In the genomic region with DNA sequence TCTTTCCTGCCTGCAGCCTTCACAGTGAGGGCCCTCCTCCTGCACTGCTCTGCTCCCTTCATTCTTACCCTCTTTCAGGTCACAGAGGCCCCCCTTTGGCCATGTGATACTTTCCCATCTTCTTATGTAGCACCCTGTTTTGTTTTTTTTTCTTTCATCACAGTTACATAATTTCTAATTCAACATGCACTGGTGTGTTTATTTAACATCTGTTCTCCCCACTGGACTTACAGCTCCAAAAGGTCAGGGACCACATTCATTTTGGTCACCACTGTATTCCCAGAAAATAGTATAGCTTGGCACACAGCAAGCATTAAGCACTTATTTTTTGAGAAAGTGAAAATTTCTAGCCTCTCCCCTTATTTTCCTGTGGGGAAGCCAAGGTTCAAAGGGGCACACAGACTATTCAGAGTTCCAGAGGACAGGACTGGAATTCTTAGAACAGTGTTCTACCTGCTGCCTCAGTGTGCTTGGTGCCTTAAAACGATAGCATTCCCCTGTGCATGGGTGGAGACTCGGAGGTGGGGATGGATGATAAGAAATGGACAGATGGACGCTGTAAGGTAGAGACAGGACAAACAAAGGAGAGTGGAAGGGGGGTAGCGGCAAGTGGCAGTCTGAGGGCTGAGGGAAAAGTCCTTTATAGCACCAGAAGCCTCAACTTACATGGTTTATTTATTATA, we compare ENCODE assay signal across 2 cellular contexts.
TF ChIP-seq lines count a peak whose summit lies in the region.

No MANE protein-coding gene starts in this region.

TF ChIP-seq in IMR-90, 13 proteins besides CTCF, POLR2A, EP300 and RAD21:
- TF ChIP-seq BHLHE40 (IDR thresholded peaks at IDR 0.05; ENCODE audit: low read depth, low read length) (no peak), NFE2L2 (IDR thresholded peaks at IDR 0.05; ENCODE audit: low read depth, low read length) (no peak), RFX5 (IDR thresholded peaks at IDR 0.05; ENCODE audit: low read depth, low read length) (no peak), CHD1 (IDR thresholded peaks at IDR 0.05; ENCODE audit: low read depth, low read length) (no peak), FOS (IDR thresholded peaks at IDR 0.05; ENCODE audit: low read depth, low read length) (no peak), MAZ (IDR thresholded peaks at IDR 0.05; ENCODE audit: borderline replicate concordance, low read depth, low read length) (no peak), MAFK (IDR thresholded peaks at IDR 0.05; ENCODE audit: low read depth, low read length) (no peak), MXI1 (IDR thresholded peaks at IDR 0.05; ENCODE audit: borderline replicate concordance, low read depth, low read length) (no peak), SMC3 (IDR thresholded peaks at IDR 0.05; ENCODE audit: low read depth, low read length) (no peak), RCOR1 (IDR thresholded peaks at IDR 0.05; ENCODE audit: insufficient replicate concordance, low read length) (no peak), CEBPB (IDR thresholded peaks at IDR 0.05; ENCODE audit: low read depth, low read length) (no peak)
- TF ChIP-seq, protein P1, sequence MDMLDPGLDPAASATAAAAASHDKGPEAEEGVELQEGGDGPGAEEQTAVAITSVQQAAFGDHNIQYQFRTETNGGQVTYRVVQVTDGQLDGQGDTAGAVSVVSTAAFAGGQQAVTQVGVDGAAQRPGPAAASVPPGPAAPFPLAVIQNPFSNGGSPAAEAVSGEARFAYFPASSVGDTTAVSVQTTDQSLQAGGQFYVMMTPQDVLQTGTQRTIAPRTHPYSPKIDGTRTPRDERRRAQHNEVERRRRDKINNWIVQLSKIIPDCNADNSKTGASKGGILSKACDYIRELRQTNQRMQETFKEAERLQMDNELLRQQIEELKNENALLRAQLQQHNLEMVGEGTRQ (IDR thresholded peaks at IDR 0.05; ENCODE audit: low read depth, low read length) = no peak
- TF ChIP-seq, protein P2, sequence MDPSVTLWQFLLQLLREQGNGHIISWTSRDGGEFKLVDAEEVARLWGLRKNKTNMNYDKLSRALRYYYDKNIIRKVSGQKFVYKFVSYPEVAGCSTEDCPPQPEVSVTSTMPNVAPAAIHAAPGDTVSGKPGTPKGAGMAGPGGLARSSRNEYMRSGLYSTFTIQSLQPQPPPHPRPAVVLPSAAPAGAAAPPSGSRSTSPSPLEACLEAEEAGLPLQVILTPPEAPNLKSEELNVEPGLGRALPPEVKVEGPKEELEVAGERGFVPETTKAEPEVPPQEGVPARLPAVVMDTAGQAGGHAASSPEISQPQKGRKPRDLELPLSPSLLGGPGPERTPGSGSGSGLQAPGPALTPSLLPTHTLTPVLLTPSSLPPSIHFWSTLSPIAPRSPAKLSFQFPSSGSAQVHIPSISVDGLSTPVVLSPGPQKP (IDR thresholded peaks at IDR 0.05; ENCODE audit: borderline replicate concordance, low read depth, low read length) = no peak

TF ChIP-seq in WTC11, 78 proteins besides CTCF, POLR2A, EP300 and RAD21:
- TF ChIP-seq, protein P3, sequence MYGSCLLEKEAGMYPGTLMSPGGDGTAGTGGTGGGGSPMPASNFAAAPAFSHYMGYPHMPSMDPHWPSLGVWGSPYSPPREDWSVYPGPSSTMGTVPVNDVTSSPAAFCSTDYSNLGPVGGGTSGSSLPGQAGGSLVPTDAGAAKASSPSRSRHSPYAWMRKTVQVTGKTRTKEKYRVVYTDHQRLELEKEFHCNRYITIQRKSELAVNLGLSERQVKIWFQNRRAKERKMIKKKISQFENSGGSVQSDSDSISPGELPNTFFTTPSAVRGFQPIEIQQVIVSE (CRISPR knock-in tag; IDR thresholded peaks at IDR 0.05; ENCODE audit: borderline replicate concordance) = no peak
- no peak for TF ChIP-seq CBFB (CRISPR knock-in tag; IDR thresholded peaks at IDR 0.05; ENCODE audit: low read depth)
- no peak for TF ChIP-seq ZNF416 (CRISPR knock-in tag; IDR thresholded peaks at IDR 0.05)
- TF ChIP-seq, protein P4, sequence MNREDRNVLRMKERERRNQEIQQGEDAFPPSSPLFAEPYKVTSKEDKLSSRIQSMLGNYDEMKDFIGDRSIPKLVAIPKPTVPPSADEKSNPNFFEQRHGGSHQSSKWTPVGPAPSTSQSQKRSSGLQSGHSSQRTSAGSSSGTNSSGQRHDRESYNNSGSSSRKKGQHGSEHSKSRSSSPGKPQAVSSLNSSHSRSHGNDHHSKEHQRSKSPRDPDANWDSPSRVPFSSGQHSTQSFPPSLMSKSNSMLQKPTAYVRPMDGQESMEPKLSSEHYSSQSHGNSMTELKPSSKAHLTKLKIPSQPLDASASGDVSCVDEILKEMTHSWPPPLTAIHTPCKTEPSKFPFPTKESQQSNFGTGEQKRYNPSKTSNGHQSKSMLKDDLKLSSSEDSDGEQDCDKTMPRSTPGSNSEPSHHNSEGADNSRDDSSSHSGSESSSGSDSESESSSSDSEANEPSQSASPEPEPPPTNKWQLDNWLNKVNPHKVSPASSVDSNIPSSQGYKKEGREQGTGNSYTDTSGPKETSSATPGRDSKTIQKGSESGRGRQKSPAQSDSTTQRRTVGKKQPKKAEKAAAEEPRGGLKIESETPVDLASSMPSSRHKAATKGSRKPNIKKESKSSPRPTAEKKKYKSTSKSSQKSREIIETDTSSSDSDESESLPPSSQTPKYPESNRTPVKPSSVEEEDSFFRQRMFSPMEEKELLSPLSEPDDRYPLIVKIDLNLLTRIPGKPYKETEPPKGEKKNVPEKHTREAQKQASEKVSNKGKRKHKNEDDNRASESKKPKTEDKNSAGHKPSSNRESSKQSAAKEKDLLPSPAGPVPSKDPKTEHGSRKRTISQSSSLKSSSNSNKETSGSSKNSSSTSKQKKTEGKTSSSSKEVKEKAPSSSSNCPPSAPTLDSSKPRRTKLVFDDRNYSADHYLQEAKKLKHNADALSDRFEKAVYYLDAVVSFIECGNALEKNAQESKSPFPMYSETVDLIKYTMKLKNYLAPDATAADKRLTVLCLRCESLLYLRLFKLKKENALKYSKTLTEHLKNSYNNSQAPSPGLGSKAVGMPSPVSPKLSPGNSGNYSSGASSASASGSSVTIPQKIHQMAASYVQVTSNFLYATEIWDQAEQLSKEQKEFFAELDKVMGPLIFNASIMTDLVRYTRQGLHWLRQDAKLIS (CRISPR knock-in tag; IDR thresholded peaks at IDR 0.05; ENCODE audit: borderline replicate concordance) = no peak
- TF ChIP-seq, protein P5, sequence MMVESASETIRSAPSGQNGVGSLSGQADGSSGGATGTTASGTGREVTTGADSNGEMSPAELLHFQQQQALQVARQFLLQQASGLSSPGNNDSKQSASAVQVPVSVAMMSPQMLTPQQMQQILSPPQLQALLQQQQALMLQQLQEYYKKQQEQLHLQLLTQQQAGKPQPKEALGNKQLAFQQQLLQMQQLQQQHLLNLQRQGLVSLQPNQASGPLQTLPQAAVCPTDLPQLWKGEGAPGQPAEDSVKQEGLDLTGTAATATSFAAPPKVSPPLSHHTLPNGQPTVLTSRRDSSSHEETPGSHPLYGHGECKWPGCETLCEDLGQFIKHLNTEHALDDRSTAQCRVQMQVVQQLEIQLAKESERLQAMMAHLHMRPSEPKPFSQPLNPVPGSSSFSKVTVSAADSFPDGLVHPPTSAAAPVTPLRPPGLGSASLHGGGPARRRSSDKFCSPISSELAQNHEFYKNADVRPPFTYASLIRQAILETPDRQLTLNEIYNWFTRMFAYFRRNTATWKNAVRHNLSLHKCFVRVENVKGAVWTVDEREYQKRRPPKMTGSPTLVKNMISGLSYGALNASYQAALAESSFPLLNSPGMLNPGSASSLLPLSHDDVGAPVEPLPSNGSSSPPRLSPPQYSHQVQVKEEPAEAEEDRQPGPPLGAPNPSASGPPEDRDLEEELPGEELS (CRISPR knock-in tag; IDR thresholded peaks at IDR 0.05) = no peak
- TF ChIP-seq, protein P6, sequence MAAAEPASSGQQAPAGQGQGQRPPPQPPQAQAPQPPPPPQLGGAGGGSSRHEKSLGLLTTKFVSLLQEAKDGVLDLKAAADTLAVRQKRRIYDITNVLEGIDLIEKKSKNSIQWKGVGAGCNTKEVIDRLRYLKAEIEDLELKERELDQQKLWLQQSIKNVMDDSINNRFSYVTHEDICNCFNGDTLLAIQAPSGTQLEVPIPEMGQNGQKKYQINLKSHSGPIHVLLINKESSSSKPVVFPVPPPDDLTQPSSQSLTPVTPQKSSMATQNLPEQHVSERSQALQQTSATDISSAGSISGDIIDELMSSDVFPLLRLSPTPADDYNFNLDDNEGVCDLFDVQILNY (CRISPR knock-in tag; IDR thresholded peaks at IDR 0.05) = no peak
- TF ChIP-seq JUN (CRISPR knock-in tag; IDR thresholded peaks at IDR 0.05) = no peak
- no peak for TF ChIP-seq NR2C2 (CRISPR knock-in tag; IDR thresholded peaks at IDR 0.05)
- TF ChIP-seq, protein P7, sequence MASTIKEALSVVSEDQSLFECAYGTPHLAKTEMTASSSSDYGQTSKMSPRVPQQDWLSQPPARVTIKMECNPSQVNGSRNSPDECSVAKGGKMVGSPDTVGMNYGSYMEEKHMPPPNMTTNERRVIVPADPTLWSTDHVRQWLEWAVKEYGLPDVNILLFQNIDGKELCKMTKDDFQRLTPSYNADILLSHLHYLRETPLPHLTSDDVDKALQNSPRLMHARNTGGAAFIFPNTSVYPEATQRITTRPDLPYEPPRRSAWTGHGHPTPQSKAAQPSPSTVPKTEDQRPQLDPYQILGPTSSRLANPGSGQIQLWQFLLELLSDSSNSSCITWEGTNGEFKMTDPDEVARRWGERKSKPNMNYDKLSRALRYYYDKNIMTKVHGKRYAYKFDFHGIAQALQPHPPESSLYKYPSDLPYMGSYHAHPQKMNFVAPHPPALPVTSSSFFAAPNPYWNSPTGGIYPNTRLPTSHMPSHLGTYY (CRISPR knock-in tag; IDR thresholded peaks at IDR 0.05) = no peak
- TF ChIP-seq, protein P8, sequence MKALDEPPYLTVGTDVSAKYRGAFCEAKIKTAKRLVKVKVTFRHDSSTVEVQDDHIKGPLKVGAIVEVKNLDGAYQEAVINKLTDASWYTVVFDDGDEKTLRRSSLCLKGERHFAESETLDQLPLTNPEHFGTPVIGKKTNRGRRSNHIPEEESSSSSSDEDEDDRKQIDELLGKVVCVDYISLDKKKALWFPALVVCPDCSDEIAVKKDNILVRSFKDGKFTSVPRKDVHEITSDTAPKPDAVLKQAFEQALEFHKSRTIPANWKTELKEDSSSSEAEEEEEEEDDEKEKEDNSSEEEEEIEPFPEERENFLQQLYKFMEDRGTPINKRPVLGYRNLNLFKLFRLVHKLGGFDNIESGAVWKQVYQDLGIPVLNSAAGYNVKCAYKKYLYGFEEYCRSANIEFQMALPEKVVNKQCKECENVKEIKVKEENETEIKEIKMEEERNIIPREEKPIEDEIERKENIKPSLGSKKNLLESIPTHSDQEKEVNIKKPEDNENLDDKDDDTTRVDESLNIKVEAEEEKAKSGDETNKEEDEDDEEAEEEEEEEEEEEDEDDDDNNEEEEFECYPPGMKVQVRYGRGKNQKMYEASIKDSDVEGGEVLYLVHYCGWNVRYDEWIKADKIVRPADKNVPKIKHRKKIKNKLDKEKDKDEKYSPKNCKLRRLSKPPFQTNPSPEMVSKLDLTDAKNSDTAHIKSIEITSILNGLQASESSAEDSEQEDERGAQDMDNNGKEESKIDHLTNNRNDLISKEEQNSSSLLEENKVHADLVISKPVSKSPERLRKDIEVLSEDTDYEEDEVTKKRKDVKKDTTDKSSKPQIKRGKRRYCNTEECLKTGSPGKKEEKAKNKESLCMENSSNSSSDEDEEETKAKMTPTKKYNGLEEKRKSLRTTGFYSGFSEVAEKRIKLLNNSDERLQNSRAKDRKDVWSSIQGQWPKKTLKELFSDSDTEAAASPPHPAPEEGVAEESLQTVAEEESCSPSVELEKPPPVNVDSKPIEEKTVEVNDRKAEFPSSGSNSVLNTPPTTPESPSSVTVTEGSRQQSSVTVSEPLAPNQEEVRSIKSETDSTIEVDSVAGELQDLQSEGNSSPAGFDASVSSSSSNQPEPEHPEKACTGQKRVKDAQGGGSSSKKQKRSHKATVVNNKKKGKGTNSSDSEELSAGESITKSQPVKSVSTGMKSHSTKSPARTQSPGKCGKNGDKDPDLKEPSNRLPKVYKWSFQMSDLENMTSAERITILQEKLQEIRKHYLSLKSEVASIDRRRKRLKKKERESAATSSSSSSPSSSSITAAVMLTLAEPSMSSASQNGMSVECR (CRISPR knock-in tag; IDR thresholded peaks at IDR 0.05; ENCODE audit: borderline replicate concordance) = no peak
- TF ChIP-seq ZNF121 (CRISPR knock-in tag; IDR thresholded peaks at IDR 0.05) = no peak
- TF ChIP-seq, protein P9, sequence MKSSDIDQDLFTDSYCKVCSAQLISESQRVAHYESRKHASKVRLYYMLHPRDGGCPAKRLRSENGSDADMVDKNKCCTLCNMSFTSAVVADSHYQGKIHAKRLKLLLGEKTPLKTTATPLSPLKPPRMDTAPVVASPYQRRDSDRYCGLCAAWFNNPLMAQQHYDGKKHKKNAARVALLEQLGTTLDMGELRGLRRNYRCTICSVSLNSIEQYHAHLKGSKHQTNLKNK (CRISPR knock-in tag; IDR thresholded peaks at IDR 0.05) = no peak
- TF ChIP-seq PRRX2 (CRISPR knock-in tag; IDR thresholded peaks at IDR 0.05) = no peak
TF ChIP-seq in WTC11: peak in this region for 0.
